ENCODE assay signal across 8 cellular contexts in the genomic region with DNA sequence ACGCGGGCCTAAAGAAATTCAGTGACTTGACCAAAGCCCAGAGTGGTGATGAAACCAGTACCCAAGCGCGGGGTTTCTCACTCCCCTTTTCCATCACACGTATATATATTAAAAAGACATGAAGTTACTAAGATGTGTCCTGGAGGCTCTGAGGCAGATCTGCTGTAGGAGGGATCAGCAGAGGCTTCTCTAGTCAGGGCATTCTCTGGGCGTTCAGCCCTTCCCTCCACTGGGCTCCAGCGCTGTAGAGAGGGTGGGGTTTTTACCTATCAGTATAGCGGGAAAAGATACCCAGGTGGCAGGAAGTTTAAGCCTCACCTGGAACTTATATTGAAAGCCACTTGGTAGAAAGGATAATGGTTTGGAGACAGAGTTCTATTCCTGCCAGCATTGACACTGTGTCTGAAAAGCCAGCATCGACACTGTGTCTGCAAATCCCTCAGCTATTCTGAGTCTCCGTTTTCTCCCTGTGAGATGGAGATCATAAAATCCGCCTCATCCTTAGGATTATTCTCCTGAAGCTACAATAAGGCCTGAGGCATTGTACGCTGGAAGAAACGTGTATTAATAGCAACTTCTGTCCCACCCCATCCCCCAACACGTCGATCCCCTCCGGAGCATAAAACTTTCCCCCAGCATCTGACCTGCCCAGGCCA. TPM values are rescaled to one million over a fixed set of nuclear protein-coding genes. Genes with fewer than 3 reads are reported as not detected.
DNase-seq lines count a peak whose midpoint lies in the region; ATAC-seq, FAIRE-seq and TF ChIP-seq lines count a peak whose summit lies in the region.

No MANE protein-coding gene starts in this region.

- no peaks in the 10 kb centered on the region for H3K27me3 ChIP-seq in muscle layer of duodenum (ENCODE audit: low read depth, low read length)

- DNase-seq in GM12892 (ENCODE audit: insufficient read length), result no peak
- peak; percentile 73 for DNase-seq in NCI-H2227 treated with DMSO at 0.1 percent for 48 hours (lab: John Stamatoyannopoulos, UW)
- DNase-seq in choroid plexus epithelial cell (ENCODE audit: low read depth), result no peak
- no peak for DNase-seq in foreskin melanocyte
- no peak for DNase-seq in SHP77 treated with DMSO at 0.1 percent for 48 hours (lab: John Stamatoyannopoulos, UW)

- peaks cover 7 to 13% of the 10 kb centered on the region in 2 donors for H3K4me1 ChIP-seq in muscle layer of duodenum (ENCODE audit: control insufficient read depth in 1 of 2, insufficient read depth in 2 of 2, low read length in 2 of 2)

- TF ChIP-seq POLR2A in GM12892 (IDR thresholded peaks at IDR 0.05; ENCODE audit: low read depth, low read length), result no peak

- H3K4me3 ChIP-seq in choroid plexus epithelial cell (ENCODE audit: low read depth, low read length), result peak overlapping the region; percentile 67
- peak overlapping the region; percentile 70 to 83 for H3K4me3 ChIP-seq in muscle layer of duodenum (ENCODE audit: low read depth in 1 of 2, low read length in 2 of 2)

- peaks cover 0 to 6% of the 10 kb centered on the region in 2 donors for H3K36me3 ChIP-seq in muscle layer of duodenum (ENCODE audit: control insufficient read depth in 1 of 2, insufficient read depth in 2 of 2, low read length in 2 of 2)

- ATAC-seq in HG02759 (IDR thresholded peaks at IDR 0.05; ENCODE audit: unreplicated experiment), result no peak
- ATAC-seq in HG02678 (IDR thresholded peaks at IDR 0.05; ENCODE audit: unreplicated experiment), result no peak

- peak; percentile 51 for FAIRE-seq in GM12892 (lab: Jason Lieb, UNC)

- peak overlapping the region; percentile 93 for H3K27ac ChIP-seq in muscle layer of duodenum (ENCODE audit: low read length)

- H3K9me3 ChIP-seq in muscle layer of duodenum (ENCODE audit: control insufficient read depth in 1 of 2, low read length in 2 of 2), result no peaks in the 10 kb centered on the region

- no peak for TF ChIP-seq CTCF in choroid plexus epithelial cell (conservative IDR thresholded peaks at IDR 0.05; ENCODE audit: low read depth, low read length)

RNA-seq across cellular contexts. Expression of a gene that starts 0.8 kb away (rescaled TPM):
- 70.9 TPM for polyA plus RNA-seq in GM12892 (2012; ENCODE audit: missing spikeins)
